1 cellular context compared by ENCODE assay signal in the genomic region with DNA sequence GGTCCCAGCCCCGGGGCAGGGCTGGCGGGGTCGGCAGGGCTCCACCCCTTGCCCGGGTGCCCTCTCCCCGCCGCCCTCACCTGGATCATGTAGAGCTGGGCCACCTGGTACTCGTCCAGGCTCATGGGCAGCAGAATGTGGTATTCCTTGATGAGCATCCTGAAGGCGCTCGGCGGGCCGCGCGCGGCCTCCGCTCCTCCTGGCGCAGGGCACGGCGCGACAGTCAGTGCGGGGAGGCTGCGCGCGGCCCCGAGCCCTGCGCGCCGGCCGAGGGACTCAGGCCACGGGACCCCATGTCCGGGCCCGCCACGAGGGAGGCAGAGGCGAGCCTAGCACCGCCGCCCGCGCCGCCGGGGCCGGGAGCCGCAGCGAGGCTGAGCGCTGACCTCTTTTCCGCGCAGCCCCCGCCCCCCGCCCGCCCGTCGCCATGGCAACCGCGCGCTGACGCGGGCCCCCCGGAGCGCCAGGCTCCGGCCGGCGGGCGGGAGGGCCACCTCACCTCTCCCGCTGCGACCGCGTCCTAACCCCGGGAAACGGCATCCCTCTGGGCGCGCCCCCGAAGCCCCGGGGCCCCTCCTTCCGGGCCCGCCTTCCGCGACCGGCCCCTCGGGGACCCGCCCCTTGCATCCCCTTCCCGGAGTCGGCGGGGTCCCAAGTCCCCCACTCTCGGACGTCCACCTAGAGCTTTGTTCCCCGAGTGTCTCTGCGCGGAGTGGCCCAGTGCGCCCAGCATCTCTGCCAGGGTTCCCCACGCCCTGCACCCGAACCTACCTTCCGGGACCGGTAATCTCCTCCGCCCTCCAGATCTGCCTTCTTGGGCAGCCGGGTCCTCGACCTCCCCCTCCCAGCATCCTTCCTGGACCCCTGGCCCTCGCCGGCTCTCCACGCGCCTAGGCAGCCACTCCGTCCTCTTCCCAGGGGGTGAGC.
TF ChIP-seq lines count a peak whose summit lies in the region.

No MANE protein-coding gene starts in this region.

TF ChIP-seq in HEK293, 187 proteins besides CTCF, POLR2A, EP300 and RAD21 (continued from another document and continues in another):
- TF ChIP-seq, protein P1, sequence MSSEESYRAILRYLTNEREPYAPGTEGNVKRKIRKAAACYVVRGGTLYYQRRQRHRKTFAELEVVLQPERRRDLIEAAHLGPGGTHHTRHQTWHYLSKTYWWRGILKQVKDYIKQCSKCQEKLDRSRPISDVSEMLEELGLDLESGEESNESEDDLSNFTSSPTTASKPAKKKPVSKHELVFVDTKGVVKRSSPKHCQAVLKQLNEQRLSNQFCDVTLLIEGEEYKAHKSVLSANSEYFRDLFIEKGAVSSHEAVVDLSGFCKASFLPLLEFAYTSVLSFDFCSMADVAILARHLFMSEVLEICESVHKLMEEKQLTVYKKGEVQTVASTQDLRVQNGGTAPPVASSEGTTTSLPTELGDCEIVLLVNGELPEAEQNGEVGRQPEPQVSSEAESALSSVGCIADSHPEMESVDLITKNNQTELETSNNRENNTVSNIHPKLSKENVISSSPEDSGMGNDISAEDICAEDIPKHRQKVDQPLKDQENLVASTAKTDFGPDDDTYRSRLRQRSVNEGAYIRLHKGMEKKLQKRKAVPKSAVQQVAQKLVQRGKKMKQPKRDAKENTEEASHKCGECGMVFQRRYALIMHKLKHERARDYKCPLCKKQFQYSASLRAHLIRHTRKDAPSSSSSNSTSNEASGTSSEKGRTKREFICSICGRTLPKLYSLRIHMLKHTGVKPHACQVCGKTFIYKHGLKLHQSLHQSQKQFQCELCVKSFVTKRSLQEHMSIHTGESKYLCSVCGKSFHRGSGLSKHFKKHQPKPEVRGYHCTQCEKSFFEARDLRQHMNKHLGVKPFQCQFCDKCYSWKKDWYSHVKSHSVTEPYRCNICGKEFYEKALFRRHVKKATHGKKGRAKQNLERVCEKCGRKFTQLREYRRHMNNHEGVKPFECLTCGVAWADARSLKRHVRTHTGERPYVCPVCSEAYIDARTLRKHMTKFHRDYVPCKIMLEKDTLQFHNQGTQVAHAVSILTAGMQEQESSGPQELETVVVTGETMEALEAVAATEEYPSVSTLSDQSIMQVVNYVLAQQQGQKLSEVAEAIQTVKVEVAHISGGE (tag by site-specific recombination; conservative IDR thresholded peaks at IDR 0.05; ENCODE audit: low read depth), result 0 out of 2 replicates have a peak, but pooled peaks have one; percentile 25
- TF ChIP-seq ZNF747 (tag by site-specific recombination; IDR thresholded peaks at IDR 0.05) (no peak), ZFHX2 (tag by site-specific recombination; conservative IDR thresholded peaks at IDR 0.05) (no peak), ZNF350 (tag by site-specific recombination; IDR thresholded peaks at IDR 0.05) (no peak), KLF7 (tag by site-specific recombination; IDR thresholded peaks at IDR 0.05; ENCODE audit: borderline replicate concordance) (no peak), ZNF37A (tag by site-specific recombination; IDR thresholded peaks at IDR 0.05) (no peak), ZNF48 (tag by site-specific recombination; IDR thresholded peaks at IDR 0.05) (no peak), GLIS2 (tag by site-specific recombination; IDR thresholded peaks at IDR 0.05) (peak; percentile 90), ZNF843 (tag by site-specific recombination; IDR thresholded peaks at IDR 0.05) (no peak), OSR2 (tag by site-specific recombination; IDR thresholded peaks at IDR 0.05) (no peak), ZNF214 (tag by site-specific recombination; IDR thresholded peaks at IDR 0.05; ENCODE audit: borderline replicate concordance) (no peak), ZBTB21 (tag by site-specific recombination; IDR thresholded peaks at IDR 0.05) (no peak), ZNF354C (tag by site-specific recombination; IDR thresholded peaks at IDR 0.05; ENCODE audit: borderline replicate concordance, low read depth) (no peak), ZBTB7A (tag by site-specific recombination; IDR thresholded peaks at IDR 0.05; ENCODE audit: low read depth) (no peak), OVOL3 (tag by site-specific recombination; IDR thresholded peaks at IDR 0.05) (no peak), TCF7L2 (IDR thresholded peaks at IDR 0.05; ENCODE audit: borderline replicate concordance, low read depth, low read length) (no peak), ZNF157 (tag by site-specific recombination; IDR thresholded peaks at IDR 0.05) (no peak), ZNF530 (tag by site-specific recombination; IDR thresholded peaks at IDR 0.05; ENCODE audit: low read depth) (no peak), ZNF175 (tag by site-specific recombination; IDR thresholded peaks at IDR 0.05) (no peak), ZNF623 (tag by site-specific recombination; IDR thresholded peaks at IDR 0.05) (no peak), ZNF658 (tag by site-specific recombination; IDR thresholded peaks at IDR 0.05) (no peak), ZNF561 (tag by site-specific recombination; IDR thresholded peaks at IDR 0.05; ENCODE audit: borderline replicate concordance) (no peak), ZNF169 (tag by site-specific recombination; IDR thresholded peaks at IDR 0.05) (no peak), ZNF391 (tag by site-specific recombination; IDR thresholded peaks at IDR 0.05; ENCODE audit: borderline replicate concordance, low read depth) (no peak), ZNF23 (tag by site-specific recombination; IDR thresholded peaks at IDR 0.05; ENCODE audit: borderline replicate concordance) (no peak), ZNF302 (tag by site-specific recombination; IDR thresholded peaks at IDR 0.05; ENCODE audit: low read depth) (no peak), ZNF112 (tag by site-specific recombination; IDR thresholded peaks at IDR 0.05) (no peak), ZNF664 (tag by site-specific recombination; IDR thresholded peaks at IDR 0.05) (no peak), RBAK (tag by site-specific recombination; IDR thresholded peaks at IDR 0.05) (no peak), HOXA7 (CRISPR knock-in tag; IDR thresholded peaks at IDR 0.05; ENCODE audit: borderline replicate concordance) (no peak), ZNF324 (tag by site-specific recombination; IDR thresholded peaks at IDR 0.05) (no peak), ZNF548 (tag by site-specific recombination; IDR thresholded peaks at IDR 0.05) (no peak), ZNF555 (tag by site-specific recombination; conservative IDR thresholded peaks at IDR 0.05) (no peak), HOXD13 (CRISPR knock-in tag; IDR thresholded peaks at IDR 0.05; ENCODE audit: borderline replicate concordance) (no peak)
- TF ChIP-seq, protein P2, sequence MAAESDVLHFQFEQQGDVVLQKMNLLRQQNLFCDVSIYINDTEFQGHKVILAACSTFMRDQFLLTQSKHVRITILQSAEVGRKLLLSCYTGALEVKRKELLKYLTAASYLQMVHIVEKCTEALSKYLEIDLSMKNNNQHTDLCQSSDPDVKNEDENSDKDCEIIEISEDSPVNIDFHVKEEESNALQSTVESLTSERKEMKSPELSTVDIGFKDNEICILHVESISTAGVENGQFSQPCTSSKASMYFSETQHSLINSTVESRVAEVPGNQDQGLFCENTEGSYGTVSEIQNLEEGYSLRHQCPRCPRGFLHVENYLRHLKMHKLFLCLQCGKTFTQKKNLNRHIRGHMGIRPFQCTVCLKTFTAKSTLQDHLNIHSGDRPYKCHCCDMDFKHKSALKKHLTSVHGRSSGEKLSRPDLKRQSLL (tag by site-specific recombination; IDR thresholded peaks at IDR 0.05), result no peak
- TF ChIP-seq, protein P3, sequence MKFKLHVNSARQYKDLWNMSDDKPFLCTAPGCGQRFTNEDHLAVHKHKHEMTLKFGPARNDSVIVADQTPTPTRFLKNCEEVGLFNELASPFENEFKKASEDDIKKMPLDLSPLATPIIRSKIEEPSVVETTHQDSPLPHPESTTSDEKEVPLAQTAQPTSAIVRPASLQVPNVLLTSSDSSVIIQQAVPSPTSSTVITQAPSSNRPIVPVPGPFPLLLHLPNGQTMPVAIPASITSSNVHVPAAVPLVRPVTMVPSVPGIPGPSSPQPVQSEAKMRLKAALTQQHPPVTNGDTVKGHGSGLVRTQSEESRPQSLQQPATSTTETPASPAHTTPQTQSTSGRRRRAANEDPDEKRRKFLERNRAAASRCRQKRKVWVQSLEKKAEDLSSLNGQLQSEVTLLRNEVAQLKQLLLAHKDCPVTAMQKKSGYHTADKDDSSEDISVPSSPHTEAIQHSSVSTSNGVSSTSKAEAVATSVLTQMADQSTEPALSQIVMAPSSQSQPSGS (tag by site-specific recombination; IDR thresholded peaks at IDR 0.05; ENCODE audit: low read depth), result no peak
- TF ChIP-seq, protein P4, sequence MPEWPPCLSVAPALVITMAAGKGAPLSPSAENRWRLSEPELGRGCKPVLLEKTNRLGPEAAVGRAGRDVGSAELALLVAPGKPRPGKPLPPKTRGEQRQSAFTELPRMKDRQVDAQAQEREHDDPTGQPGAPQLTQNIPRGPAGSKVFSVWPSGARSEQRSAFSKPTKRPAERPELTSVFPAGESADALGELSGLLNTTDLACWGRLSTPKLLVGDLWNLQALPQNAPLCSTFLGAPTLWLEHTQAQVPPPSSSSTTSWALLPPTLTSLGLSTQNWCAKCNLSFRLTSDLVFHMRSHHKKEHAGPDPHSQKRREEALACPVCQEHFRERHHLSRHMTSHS (tag by site-specific recombination; IDR thresholded peaks at IDR 0.05), result no peak
- TF ChIP-seq, protein P5, sequence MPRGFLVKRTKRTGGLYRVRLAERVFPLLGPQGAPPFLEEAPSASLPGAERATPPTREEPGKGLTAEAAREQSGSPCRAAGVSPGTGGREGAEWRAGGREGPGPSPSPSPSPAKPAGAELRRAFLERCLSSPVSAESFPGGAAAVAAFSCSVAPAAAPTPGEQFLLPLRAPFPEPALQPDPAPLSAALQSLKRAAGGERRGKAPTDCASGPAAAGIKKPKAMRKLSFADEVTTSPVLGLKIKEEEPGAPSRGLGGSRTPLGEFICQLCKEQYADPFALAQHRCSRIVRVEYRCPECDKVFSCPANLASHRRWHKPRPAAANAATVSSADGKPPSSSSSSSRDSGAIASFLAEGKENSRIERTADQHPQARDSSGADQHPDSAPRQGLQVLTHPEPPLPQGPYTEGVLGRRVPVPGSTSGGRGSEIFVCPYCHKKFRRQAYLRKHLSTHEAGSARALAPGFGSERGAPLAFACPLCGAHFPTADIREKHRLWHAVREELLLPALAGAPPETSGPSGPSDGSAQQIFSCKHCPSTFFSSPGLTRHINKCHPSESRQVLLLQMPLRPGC (tag by site-specific recombination; IDR thresholded peaks at IDR 0.05), result no peak
- TF ChIP-seq, protein P6, sequence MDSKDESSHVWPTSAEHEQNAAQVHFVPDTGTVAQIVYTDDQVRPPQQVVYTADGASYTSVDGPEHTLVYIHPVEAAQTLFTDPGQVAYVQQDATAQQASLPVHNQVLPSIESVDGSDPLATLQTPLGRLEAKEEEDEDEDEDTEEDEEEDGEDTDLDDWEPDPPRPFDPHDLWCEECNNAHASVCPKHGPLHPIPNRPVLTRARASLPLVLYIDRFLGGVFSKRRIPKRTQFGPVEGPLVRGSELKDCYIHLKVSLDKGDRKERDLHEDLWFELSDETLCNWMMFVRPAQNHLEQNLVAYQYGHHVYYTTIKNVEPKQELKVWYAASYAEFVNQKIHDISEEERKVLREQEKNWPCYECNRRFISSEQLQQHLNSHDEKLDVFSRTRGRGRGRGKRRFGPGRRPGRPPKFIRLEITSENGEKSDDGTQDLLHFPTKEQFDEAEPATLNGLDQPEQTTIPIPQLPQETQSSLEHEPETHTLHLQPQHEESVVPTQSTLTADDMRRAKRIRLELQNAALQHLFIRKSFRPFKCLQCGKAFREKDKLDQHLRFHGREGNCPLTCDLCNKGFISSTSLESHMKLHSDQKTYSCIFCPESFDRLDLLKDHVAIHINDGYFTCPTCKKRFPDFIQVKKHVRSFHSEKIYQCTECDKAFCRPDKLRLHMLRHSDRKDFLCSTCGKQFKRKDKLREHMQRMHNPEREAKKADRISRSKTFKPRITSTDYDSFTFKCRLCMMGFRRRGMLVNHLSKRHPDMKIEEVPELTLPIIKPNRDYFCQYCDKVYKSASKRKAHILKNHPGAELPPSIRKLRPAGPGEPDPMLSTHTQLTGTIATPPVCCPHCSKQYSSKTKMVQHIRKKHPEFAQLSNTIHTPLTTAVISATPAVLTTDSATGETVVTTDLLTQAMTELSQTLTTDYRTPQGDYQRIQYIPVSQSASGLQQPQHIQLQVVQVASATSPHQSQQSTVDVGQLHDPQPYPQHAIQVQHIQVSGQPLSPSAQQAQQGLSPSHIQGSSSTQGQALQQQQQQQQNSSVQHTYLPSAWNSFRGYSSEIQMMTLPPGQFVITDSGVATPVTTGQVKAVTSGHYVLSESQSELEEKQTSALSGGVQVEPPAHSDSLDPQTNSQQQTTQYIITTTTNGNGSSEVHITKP (tag by site-specific recombination; IDR thresholded peaks at IDR 0.05), result no peak
- TF ChIP-seq, protein P7, sequence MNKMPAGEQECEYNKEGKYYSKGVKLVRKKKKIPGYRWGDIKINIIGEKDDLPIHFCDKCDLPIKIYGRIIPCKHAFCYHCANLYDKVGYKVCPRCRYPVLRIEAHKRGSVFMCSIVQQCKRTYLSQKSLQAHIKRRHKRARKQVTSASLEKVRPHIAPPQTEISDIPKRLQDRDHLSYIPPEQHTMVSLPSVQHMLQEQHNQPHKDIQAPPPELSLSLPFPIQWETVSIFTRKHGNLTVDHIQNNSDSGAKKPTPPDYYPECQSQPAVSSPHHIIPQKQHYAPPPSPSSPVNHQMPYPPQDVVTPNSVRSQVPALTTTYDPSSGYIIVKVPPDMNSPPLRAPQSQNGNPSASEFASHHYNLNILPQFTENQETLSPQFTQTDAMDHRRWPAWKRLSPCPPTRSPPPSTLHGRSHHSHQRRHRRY (tag by site-specific recombination; IDR thresholded peaks at IDR 0.05), result no peak
- TF ChIP-seq, protein P8, sequence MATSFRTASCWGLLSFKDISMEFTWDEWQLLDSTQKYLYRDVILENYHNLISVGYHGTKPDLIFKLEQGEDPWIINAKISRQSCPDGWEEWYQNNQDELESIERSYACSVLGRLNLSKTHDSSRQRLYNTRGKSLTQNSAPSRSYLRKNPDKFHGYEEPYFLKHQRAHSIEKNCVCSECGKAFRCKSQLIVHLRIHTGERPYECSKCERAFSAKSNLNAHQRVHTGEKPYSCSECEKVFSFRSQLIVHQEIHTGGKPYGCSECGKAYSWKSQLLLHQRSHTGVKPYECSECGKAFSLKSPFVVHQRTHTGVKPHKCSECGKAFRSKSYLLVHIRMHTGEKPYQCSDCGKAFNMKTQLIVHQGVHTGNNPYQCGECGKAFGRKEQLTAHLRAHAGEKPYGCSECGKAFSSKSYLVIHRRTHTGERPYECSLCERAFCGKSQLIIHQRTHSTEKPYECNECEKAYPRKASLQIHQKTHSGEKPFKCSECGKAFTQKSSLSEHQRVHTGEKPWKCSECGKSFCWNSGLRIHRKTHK (tag by site-specific recombination; IDR thresholded peaks at IDR 0.05), result no peak
- TF ChIP-seq, protein P9, sequence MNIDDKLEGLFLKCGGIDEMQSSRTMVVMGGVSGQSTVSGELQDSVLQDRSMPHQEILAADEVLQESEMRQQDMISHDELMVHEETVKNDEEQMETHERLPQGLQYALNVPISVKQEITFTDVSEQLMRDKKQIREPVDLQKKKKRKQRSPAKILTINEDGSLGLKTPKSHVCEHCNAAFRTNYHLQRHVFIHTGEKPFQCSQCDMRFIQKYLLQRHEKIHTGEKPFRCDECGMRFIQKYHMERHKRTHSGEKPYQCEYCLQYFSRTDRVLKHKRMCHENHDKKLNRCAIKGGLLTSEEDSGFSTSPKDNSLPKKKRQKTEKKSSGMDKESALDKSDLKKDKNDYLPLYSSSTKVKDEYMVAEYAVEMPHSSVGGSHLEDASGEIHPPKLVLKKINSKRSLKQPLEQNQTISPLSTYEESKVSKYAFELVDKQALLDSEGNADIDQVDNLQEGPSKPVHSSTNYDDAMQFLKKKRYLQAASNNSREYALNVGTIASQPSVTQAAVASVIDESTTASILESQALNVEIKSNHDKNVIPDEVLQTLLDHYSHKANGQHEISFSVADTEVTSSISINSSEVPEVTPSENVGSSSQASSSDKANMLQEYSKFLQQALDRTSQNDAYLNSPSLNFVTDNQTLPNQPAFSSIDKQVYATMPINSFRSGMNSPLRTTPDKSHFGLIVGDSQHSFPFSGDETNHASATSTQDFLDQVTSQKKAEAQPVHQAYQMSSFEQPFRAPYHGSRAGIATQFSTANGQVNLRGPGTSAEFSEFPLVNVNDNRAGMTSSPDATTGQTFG (tag by site-specific recombination; IDR thresholded peaks at IDR 0.05; ENCODE audit: borderline replicate concordance), result no peak
